8 cellular contexts compared by ENCODE assay signal in genomic region chr1:25239681-25240541, GRCh38. TPM values are rescaled to one million over a fixed set of nuclear protein-coding genes. Genes with fewer than 3 reads are reported as not detected.
DNase-seq lines count a peak whose midpoint lies in the region.

No MANE protein-coding gene starts in this region.

- no peak overlapping the region for H2BK120ac ChIP-seq in neuronal stem cell (ENCODE audit: low read depth, low read length)

- H3K23ac ChIP-seq in neuronal stem cell (ENCODE audit: low read depth, low read length, poor library complexity): peak overlapping the region; percentile 90

- H3K27me3 ChIP-seq in neuronal stem cell (ENCODE audit: control insufficient read depth in 3 of 3, insufficient read depth in 3 of 3, low read depth in 1 of 3, low read length in 3 of 3) (no peaks in the 10 kb centered on the region), subcutaneous abdominal adipose tissue (ENCODE audit: control insufficient read depth in 5 of 5, insufficient read depth in 4 of 5, low read length in 5 of 5) (no peaks in the 10 kb centered on the region)

- no CpG with 5 or more reads among the region's 41 CpGs for WGBS in neuronal stem cell (ENCODE audit: extremely low coverage in 2 of 2, insufficient read length in 2 of 2, insufficient replicate concordance in 1 of 2), 2 donors

- H3K14ac ChIP-seq in neuronal stem cell (ENCODE audit: low read length): no peak overlapping the region

- H3K4me2 ChIP-seq in neuronal stem cell (ENCODE audit: insufficient read depth, low read length, poor library complexity, severe bottlenecking): peak overlapping the region; percentile 55

- peaks cover 0 to 2% of the 10 kb centered on the region in 2 donors for H3K9me3 ChIP-seq in neuronal stem cell (replicated peaks in 1 of 2; ENCODE audit: control insufficient read depth in 2 of 2, insufficient read depth in 1 of 2, low read depth in 1 of 2, low read length in 2 of 2)
- no peaks in the 10 kb centered on the region for H3K9me3 ChIP-seq in subcutaneous abdominal adipose tissue (ENCODE audit: control insufficient read depth in 5 of 5, low read length in 5 of 5)

- DNase-seq in ELF-1 (ENCODE audit: low read depth, low spot score) (peak; percentile 98), H4 (ENCODE audit: low spot score) (peak; percentile 87), LoVo (ENCODE audit: low spot score) (peak; percentile 94), SHP77 treated with DMSO at 0.1 percent for 48 hours (lab: John Stamatoyannopoulos, UW) (peak; percentile 96), activated gamma-delta T cell treated with Interleukin-2 at 50 U/mL for 16 hours (peak; percentile 78), foreskin melanocyte (peak; percentile 81), neuronal stem cell (ENCODE audit: low spot score) (peak; percentile 80)

- no peak overlapping the region for H2BK5ac ChIP-seq in neuronal stem cell (ENCODE audit: low read length)

- H3K79me1 ChIP-seq in neuronal stem cell (ENCODE audit: low read depth, low read length): no peaks in the 10 kb centered on the region

- H3K9ac ChIP-seq in neuronal stem cell (ENCODE audit: low read depth, low read length, poor library complexity) (peak overlapping the region; percentile 75), subcutaneous abdominal adipose tissue (ENCODE audit: low read length in 5 of 5) (peak overlapping the region; percentile 52 to 79 (median 67))

- peak overlapping the region; percentile 43 to 86 for H3K4me3 ChIP-seq in neuronal stem cell (ENCODE audit: low read length in 2 of 2)
- H3K4me3 ChIP-seq in subcutaneous abdominal adipose tissue (ENCODE audit: low read depth in 1 of 5, low read length in 5 of 5): peak overlapping the region; percentile 73 to 84 (median 76)

- no peak overlapping the region for H4K91ac ChIP-seq in neuronal stem cell (ENCODE audit: low read depth, low read length, poor library complexity)

- H3K4me1 ChIP-seq in neuronal stem cell (ENCODE audit: control insufficient read depth in 2 of 2, insufficient read depth in 1 of 2, low read depth in 1 of 2, low read length in 2 of 2): peaks cover 0 to 3% of the 10 kb centered on the region in 2 donors
- H3K4me1 ChIP-seq in subcutaneous abdominal adipose tissue (ENCODE audit: control insufficient read depth in 5 of 5, insufficient read depth in 5 of 5, low read length in 5 of 5): peaks cover 0 to 34% (median 30%) of the 10 kb centered on the region in 5 donors

- H2AFZ ChIP-seq in neuronal stem cell (ENCODE audit: low read length): peak overlapping the region; percentile 64

- H3K36me3 ChIP-seq in neuronal stem cell (replicated peaks in 1 of 2; ENCODE audit: control insufficient read depth in 2 of 2, insufficient read depth in 2 of 2, low read length in 2 of 2): peaks cover 7 to 55% of the 10 kb centered on the region in 2 donors
- peaks cover 26 to 41% (median 34%) of the 10 kb centered on the region in 5 donors for H3K36me3 ChIP-seq in subcutaneous abdominal adipose tissue (ENCODE audit: control insufficient read depth in 5 of 5, insufficient read depth in 5 of 5, low read length in 5 of 5)

- no peak overlapping the region for H4K8ac ChIP-seq in neuronal stem cell (ENCODE audit: low read depth, low read length)

- H3K4ac ChIP-seq in neuronal stem cell (ENCODE audit: low read length): no peak overlapping the region

- no peak overlapping the region for H2BK15ac ChIP-seq in neuronal stem cell (ENCODE audit: low read length)

- H2AK5ac ChIP-seq in neuronal stem cell (ENCODE audit: low read depth, low read length): no peak overlapping the region

- no peak overlapping the region for H2BK12ac ChIP-seq in neuronal stem cell (ENCODE audit: low read length)

- H3K18ac ChIP-seq in neuronal stem cell (ENCODE audit: low read length): peak overlapping the region; percentile 78

- H3K27ac ChIP-seq in neuronal stem cell (replicated peaks; ENCODE audit: low read length): peak overlapping the region; percentile 89
- peak overlapping the region; percentile 81 for H3K27ac ChIP-seq in subcutaneous abdominal adipose tissue (ENCODE audit: low read depth, low read length)

RNA-seq across cellular contexts. Expression of gene RSRP1, which starts 7.3 kb away (rescaled TPM):
- total RNA-seq in H4 (2014; rRNA removed; shearing (Covaris generic)): 23.1 and 31.2 TPM in 2 replicates
- 46.6 TPM for polyA plus RNA-seq in neuronal stem cell (2013, experiment 1 of 2)
- 46.6 TPM for polyA plus RNA-seq in neuronal stem cell (2013, experiment 2 of 2)

RNA-seq across cellular contexts. Expression of gene SYF2, which starts 7.6 kb away (rescaled TPM):
- total RNA-seq in H4 (2014; rRNA removed; shearing (Covaris generic)): 45.7 and 46.9 TPM in 2 replicates
- polyA plus RNA-seq in neuronal stem cell (2013, experiment 1 of 2): 69.8 TPM
- 71.9 TPM for polyA plus RNA-seq in neuronal stem cell (2013, experiment 2 of 2)

RNA-seq across cellular contexts. Expression of gene RHD, which starts 32.4 kb away (rescaled TPM):
- not detected in 2 replicates for total RNA-seq in H4 (2014; rRNA removed; shearing (Covaris generic))
- not detected for polyA plus RNA-seq in neuronal stem cell (2013, experiment 1 of 2)
- 0.06 TPM for polyA plus RNA-seq in neuronal stem cell (2013, experiment 2 of 2)

Comparison
In these comparisons a context has a peak if more than half of its experiments do, and no peak if none do; other contexts are left out.
1. Peak in every context shown above with its lines: DNase-seq, H3K4me3 ChIP-seq and H3K27ac ChIP-seq.